Comparison of ENCODE assay signal across 7 cellular contexts in genomic region chr6:140062042-140063041, GRCh38.
DNase-seq lines count a peak whose midpoint lies in the region; TF ChIP-seq lines count a peak whose summit lies in the region.

No MANE protein-coding gene starts in this region.

- H3K4me3 Mint-ChIP-seq in type B pancreatic cell (peak overlapping the region; percentile 21), Caco-2 (ENCODE audit: unreplicated experiment) (no peak overlapping the region)
- H3K4me3 Mint-ChIP-seq in activated naive CD4-positive, alpha-beta T cell treated with anti-CD3 and anti-CD28 coated beads, Interleukin-2, amount 10 ng/mL, durations not matched to agents 7 days and 5 days: no peak overlapping the region

- H3K27ac Mint-ChIP-seq in type B pancreatic cell (peak overlapping the region; percentile 77), Caco-2 (ENCODE audit: unreplicated experiment) (no peak overlapping the region)
- H3K27ac Mint-ChIP-seq in activated naive CD4-positive, alpha-beta T cell treated with anti-CD3 and anti-CD28 coated beads, Interleukin-2, amount 10 ng/mL, durations not matched to agents 7 days and 5 days: no peak overlapping the region

- H3K4me3 ChIP-seq in astrocyte of the spinal cord (ENCODE audit: low read depth, low read length): no peak overlapping the region
- H3K4me3 ChIP-seq in Caco-2 (ENCODE audit: low read depth, low read length): no peak overlapping the region

- CTCF ChIA-PET in Caco-2 (lab: Charles Lee): no interaction called here
- CTCF ChIA-PET in activated naive CD4-positive, alpha-beta T cell treated with anti-CD3 and anti-CD28 coated beads, Interleukin-2, amount 10 ng/mL, durations not matched to agents 7 days and 5 days (lab: Charles Lee): no interaction called here

- BruUV-seq in Caco-2 (replicated peaks; lab: Mats Ljungman, UMichigan): no TSS peak

- intact Hi-C loops in Caco-2 (cut with micrococcal nuclease; ENCODE audit: unreplicated experiment): no loop called here

- no peaks in the 10 kb centered on the region for H3K36me3 Mint-ChIP-seq in type B pancreatic cell
- H3K36me3 Mint-ChIP-seq in Caco-2 (ENCODE audit: insufficient read depth, unreplicated experiment): no peaks in the 10 kb centered on the region
- no peaks in the 10 kb centered on the region for H3K36me3 Mint-ChIP-seq in activated naive CD4-positive, alpha-beta T cell treated with anti-CD3 and anti-CD28 coated beads, Interleukin-2, amount 10 ng/mL, durations not matched to agents 7 days and 5 days

- DNase-seq in astrocyte of the spinal cord (ENCODE audit: low read depth, low spot score) (peak; percentile 96), kidney glomerular epithelial cell (lab: John Stamatoyannopoulos, UW) (peak; percentile 93), type B pancreatic cell (ENCODE audit: extremely low spot score, unreplicated experiment) (no peak), Caco-2 (no peak), GM20000 (ENCODE audit: low spot score) (no peak)
- DNase-seq in activated naive CD4-positive, alpha-beta T cell treated with anti-CD3 and anti-CD28 coated beads, Interleukin-2, amount 10 ng/mL, durations not matched to agents 7 days and 5 days: no peak

- no peaks in the 10 kb centered on the region for H3K27me3 ChIP-seq in Caco-2 (replicated peaks; ENCODE audit: control insufficient read depth, insufficient read depth, low read length)

- H3K4me1 ChIP-seq in Caco-2: no peaks in the 10 kb centered on the region

- H3K9me3 ChIP-seq in Caco-2: no peaks in the 10 kb centered on the region

- POLR2A ChIA-PET in Caco-2 (lab: Charles Lee): no interaction called here

- H3K4me1 Mint-ChIP-seq in type B pancreatic cell (ENCODE audit: unreplicated experiment): peaks cover 22% of the 10 kb centered on the region
- no peaks in the 10 kb centered on the region for H3K4me1 Mint-ChIP-seq in Caco-2 (ENCODE audit: low read depth, unreplicated experiment)
- H3K4me1 Mint-ChIP-seq in activated naive CD4-positive, alpha-beta T cell treated with anti-CD3 and anti-CD28 coated beads, Interleukin-2, amount 10 ng/mL, durations not matched to agents 7 days and 5 days: no peaks in the 10 kb centered on the region

- TF ChIP-seq EP300 in Ishikawa (IDR thresholded peaks at IDR 0.05; ENCODE audit: borderline replicate concordance): no peak

- H3K27me3 Mint-ChIP-seq in type B pancreatic cell (no peaks in the 10 kb centered on the region), Caco-2 (ENCODE audit: insufficient read depth, unreplicated experiment) (no peaks in the 10 kb centered on the region)
- H3K27me3 Mint-ChIP-seq in activated naive CD4-positive, alpha-beta T cell treated with anti-CD3 and anti-CD28 coated beads, Interleukin-2, amount 10 ng/mL, durations not matched to agents 7 days and 5 days: no peaks in the 10 kb centered on the region

- no peaks in the 10 kb centered on the region for H3K36me3 ChIP-seq in Caco-2 (ENCODE audit: control insufficient read depth, insufficient read depth, low read length)

- H3K9me3 Mint-ChIP-seq in type B pancreatic cell (peaks cover 9% of the 10 kb centered on the region), Caco-2 (ENCODE audit: unreplicated experiment) (no peaks in the 10 kb centered on the region)
- no peaks in the 10 kb centered on the region for H3K9me3 Mint-ChIP-seq in activated naive CD4-positive, alpha-beta T cell treated with anti-CD3 and anti-CD28 coated beads, Interleukin-2, amount 10 ng/mL, durations not matched to agents 7 days and 5 days

- in situ Hi-C loops in astrocyte of the spinal cord (cut with HindIII; ENCODE audit: low sequenced_read_pairs): no loop called here

- no peak for TF ChIP-seq RAD21 in Ishikawa (IDR thresholded peaks at IDR 0.05; ENCODE audit: low read depth)

- no peak for TF ChIP-seq CTCF in astrocyte of the spinal cord (IDR thresholded peaks at IDR 0.05; ENCODE audit: low read depth, low read length)
- no peak for TF ChIP-seq CTCF in type B pancreatic cell (conservative IDR thresholded peaks at IDR 0.05)
- TF ChIP-seq CTCF in Caco-2 (IDR thresholded peaks at IDR 0.05; ENCODE audit: insufficient read depth in 1 of 2, low read depth in 1 of 2, low read length in 1 of 2, severe bottlenecking in 1 of 2, unreplicated experiment in 1 of 2): no peak
- no peak for TF ChIP-seq CTCF in GM20000 (IDR thresholded peaks at IDR 0.05; ENCODE audit: extremely low read depth, missing control alignments)

TF ChIP-seq in Ishikawa, 13 proteins besides CTCF, POLR2A, EP300 and RAD21:
- TF ChIP-seq NFIC (IDR thresholded peaks at IDR 0.05) (peak; percentile 23; the same call in 1 of the 2 replicates), TAF1 (IDR thresholded peaks at IDR 0.05; ENCODE audit: low read depth) (no peak), USF1 (IDR thresholded peaks at IDR 0.05) (no peak)

Comparison
In these comparisons a context has a peak if more than half of its experiments do, and no peak if none do; other contexts are left out.
1. DNase-seq: peak in astrocyte of the spinal cord (single experiment) and kidney glomerular epithelial cell (single experiment); none in type B pancreatic cell (single experiment), Caco-2 (0 of 2), GM20000 (single experiment) and activated naive CD4-positive, alpha-beta T cell treated with anti-CD3 and anti-CD28 coated beads, Interleukin-2, amount 10 ng/mL, durations not matched to agents 7 days and 5 days (single experiment).